Comparison of ENCODE assay signal across 1 cellular context in genomic region chr2:46917628-46918027, GRCh38.
A peak's percentile ranks its signal among the peaks of the same experiment; 100 is the strongest.
TF ChIP-seq lines count a peak whose summit lies in the region.

No MANE protein-coding gene starts in this region.

TF ChIP-seq in GM12878, 131 proteins besides CTCF, POLR2A, EP300 and RAD21 (continued from another document):
- TF ChIP-seq MXI1 (IDR thresholded peaks at IDR 0.05; ENCODE audit: low read depth, low read length), result no peak
- TF ChIP-seq FOXK2 (IDR thresholded peaks at IDR 0.05), result peak; percentile 67
- TF ChIP-seq, protein P1, sequence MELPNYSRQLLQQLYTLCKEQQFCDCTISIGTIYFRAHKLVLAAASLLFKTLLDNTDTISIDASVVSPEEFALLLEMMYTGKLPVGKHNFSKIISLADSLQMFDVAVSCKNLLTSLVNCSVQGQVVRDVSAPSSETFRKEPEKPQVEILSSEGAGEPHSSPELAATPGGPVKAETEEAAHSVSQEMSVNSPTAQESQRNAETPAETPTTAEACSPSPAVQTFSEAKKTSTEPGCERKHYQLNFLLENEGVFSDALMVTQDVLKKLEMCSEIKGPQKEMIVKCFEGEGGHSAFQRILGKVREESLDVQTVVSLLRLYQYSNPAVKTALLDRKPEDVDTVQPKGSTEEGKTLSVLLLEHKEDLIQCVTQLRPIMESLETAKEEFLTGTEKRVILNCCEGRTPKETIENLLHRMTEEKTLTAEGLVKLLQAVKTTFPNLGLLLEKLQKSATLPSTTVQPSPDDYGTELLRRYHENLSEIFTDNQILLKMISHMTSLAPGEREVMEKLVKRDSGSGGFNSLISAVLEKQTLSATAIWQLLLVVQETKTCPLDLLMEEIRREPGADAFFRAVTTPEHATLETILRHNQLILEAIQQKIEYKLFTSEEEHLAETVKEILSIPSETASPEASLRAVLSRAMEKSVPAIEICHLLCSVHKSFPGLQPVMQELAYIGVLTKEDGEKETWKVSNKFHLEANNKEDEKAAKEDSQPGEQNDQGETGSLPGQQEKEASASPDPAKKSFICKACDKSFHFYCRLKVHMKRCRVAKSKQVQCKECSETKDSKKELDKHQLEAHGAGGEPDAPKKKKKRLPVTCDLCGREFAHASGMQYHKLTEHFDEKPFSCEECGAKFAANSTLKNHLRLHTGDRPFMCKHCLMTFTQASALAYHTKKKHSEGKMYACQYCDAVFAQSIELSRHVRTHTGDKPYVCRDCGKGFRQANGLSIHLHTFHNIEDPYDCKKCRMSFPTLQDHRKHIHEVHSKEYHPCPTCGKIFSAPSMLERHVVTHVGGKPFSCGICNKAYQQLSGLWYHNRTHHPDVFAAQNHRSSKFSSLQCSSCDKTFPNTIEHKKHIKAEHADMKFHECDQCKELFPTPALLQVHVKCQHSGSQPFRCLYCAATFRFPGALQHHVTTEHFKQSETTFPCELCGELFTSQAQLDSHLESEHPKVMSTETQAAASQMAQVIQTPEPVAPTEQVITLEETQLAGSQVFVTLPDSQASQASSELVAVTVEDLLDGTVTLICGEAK (IDR thresholded peaks at IDR 0.05; ENCODE audit: borderline replicate concordance), result peak; percentile 53; the same call in 1 of the 2 replicates
- TF ChIP-seq MEF2A (IDR thresholded peaks at IDR 0.05; ENCODE audit: insufficient read depth, low read depth, low read length), result no peak
- no peak for TF ChIP-seq ZBED1 (IDR thresholded peaks at IDR 0.05; ENCODE audit: borderline replicate concordance)
- peak; percentile 67 for TF ChIP-seq RELB (IDR thresholded peaks at IDR 0.05; ENCODE audit: low read depth)
- TF ChIP-seq EZH2 (IDR thresholded peaks at IDR 0.05; ENCODE audit: borderline replicate concordance, control insufficient read depth, low read depth, low read length), result no peak
- TF ChIP-seq BMI1 (IDR thresholded peaks at IDR 0.05; ENCODE audit: borderline replicate concordance), result no peak; the same call in 1 of the 2 replicates
- TF ChIP-seq PAX8 (IDR thresholded peaks at IDR 0.05), result no peak
- no peak for TF ChIP-seq PML (IDR thresholded peaks at IDR 0.05; ENCODE audit: low read length)
- TF ChIP-seq SMARCA5 (IDR thresholded peaks at IDR 0.05), result no peak
- no peak for TF ChIP-seq ZBTB11 (CRISPR knock-in tag; IDR thresholded peaks at IDR 0.05)
- TF ChIP-seq MTA2 (IDR thresholded peaks at IDR 0.05; ENCODE audit: low read depth), result peak; percentile 99
- TF ChIP-seq SUZ12 (IDR thresholded peaks at IDR 0.05; ENCODE audit: unreplicated experiment), result no peak
- no peak for TF ChIP-seq SIN3A (IDR thresholded peaks at IDR 0.05; ENCODE audit: low read depth, low read length)
- peak; percentile 97 for TF ChIP-seq TCF7 (IDR thresholded peaks at IDR 0.05; ENCODE audit: borderline replicate concordance)
- peak; percentile 97 for TF ChIP-seq RUNX3 (IDR thresholded peaks at IDR 0.05; ENCODE audit: low read length)
- TF ChIP-seq JUNB (IDR thresholded peaks at IDR 0.05), result peak; percentile 54
- TF ChIP-seq SREBF2 (IDR thresholded peaks at IDR 0.05; ENCODE audit: low read length), result no peak
- no peak; the same call in 1 of the 2 replicates for TF ChIP-seq ZNF217 (IDR thresholded peaks at IDR 0.05)
- TF ChIP-seq CEBPB (IDR thresholded peaks at IDR 0.05; ENCODE audit: borderline replicate concordance in 1 of 2, low read depth in 2 of 2, low read length in 2 of 2), result no peak
- TF ChIP-seq SUPT20H (IDR thresholded peaks at IDR 0.05; ENCODE audit: borderline replicate concordance, control insufficient read depth, low read depth, low read length), result no peak
- no peak for TF ChIP-seq RELA (IDR thresholded peaks at IDR 0.05; ENCODE audit: borderline replicate concordance, partially characterized antibody)
- no peak for TF ChIP-seq ZZZ3 (IDR thresholded peaks at IDR 0.05; ENCODE audit: control insufficient read depth, insufficient read length, low read depth)
- 0 out of 2 replicates have a peak, but pooled peaks have one; percentile 11 for TF ChIP-seq GABPA (IDR thresholded peaks at IDR 0.05; ENCODE audit: low read depth)
- TF ChIP-seq HCFC1 (IDR thresholded peaks at IDR 0.05; ENCODE audit: low read length), result no peak
- TF ChIP-seq, protein P2, sequence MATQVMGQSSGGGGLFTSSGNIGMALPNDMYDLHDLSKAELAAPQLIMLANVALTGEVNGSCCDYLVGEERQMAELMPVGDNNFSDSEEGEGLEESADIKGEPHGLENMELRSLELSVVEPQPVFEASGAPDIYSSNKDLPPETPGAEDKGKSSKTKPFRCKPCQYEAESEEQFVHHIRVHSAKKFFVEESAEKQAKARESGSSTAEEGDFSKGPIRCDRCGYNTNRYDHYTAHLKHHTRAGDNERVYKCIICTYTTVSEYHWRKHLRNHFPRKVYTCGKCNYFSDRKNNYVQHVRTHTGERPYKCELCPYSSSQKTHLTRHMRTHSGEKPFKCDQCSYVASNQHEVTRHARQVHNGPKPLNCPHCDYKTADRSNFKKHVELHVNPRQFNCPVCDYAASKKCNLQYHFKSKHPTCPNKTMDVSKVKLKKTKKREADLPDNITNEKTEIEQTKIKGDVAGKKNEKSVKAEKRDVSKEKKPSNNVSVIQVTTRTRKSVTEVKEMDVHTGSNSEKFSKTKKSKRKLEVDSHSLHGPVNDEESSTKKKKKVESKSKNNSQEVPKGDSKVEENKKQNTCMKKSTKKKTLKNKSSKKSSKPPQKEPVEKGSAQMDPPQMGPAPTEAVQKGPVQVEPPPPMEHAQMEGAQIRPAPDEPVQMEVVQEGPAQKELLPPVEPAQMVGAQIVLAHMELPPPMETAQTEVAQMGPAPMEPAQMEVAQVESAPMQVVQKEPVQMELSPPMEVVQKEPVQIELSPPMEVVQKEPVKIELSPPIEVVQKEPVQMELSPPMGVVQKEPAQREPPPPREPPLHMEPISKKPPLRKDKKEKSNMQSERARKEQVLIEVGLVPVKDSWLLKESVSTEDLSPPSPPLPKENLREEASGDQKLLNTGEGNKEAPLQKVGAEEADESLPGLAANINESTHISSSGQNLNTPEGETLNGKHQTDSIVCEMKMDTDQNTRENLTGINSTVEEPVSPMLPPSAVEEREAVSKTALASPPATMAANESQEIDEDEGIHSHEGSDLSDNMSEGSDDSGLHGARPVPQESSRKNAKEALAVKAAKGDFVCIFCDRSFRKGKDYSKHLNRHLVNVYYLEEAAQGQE (IDR thresholded peaks at IDR 0.05; ENCODE audit: low read depth, low read length), result no peak
- TF ChIP-seq SP1 (IDR thresholded peaks at IDR 0.05; ENCODE audit: low read depth, low read length), result no peak
- peak; percentile 63 for TF ChIP-seq BCL11A (IDR thresholded peaks at IDR 0.05; ENCODE audit: low read depth, low read length)
- TF ChIP-seq SMAD1 (IDR thresholded peaks at IDR 0.05; ENCODE audit: low read depth, partially characterized antibody), result peak; percentile 41
TF ChIP-seq in GM12878: peak in this region for 30.
